ENCODE assay signal across 9 cellular contexts in the genomic region with DNA sequence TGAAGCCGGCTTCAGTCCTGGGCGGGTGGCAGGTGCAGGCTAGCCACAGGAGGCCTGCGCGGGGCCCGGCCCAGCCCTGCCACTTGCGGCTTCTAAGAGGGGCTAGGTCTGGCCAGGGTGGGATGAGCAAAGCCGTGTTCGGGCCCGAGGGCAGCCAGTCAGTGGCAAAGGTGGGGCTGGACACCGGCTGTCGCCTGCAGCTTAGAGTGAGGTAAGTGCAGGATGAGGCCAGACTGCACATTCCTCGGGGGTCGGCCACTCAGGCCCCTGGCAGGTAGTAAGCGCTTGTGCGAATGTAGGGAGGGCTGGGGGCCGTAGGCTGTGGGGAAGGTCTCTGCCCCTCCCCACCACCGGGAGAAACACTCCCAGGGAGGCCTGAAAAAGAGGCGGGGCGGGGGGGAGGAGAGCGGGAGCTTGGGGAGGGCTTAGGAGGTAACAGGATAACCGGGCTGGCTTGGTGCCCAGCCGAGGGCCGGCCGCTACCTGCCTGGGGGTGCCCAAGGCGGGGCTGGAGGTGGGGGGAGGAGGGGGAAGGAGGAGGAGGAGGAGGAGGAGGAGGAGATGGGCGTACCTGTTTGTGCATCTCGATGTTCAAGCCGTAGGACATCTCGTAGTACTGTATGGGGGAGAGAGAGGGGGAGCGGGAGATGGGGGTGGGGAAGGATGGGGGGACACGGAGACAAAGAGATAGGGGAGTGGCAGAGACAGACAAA. TPM values are rescaled to one million over a fixed set of nuclear protein-coding genes. Genes with fewer than 3 reads are reported as not detected.
A peak's percentile ranks its signal among the peaks of the same experiment; 100 is the strongest.
DNase-seq lines count a peak whose midpoint lies in the region; ATAC-seq and TF ChIP-seq lines count a peak whose summit lies in the region.
"Had no signal": no experiment of that assay in that cellular context is flagged by ENCODE, and none has a peak within 500 bp of the region (broad histone marks: within the 10 kb centered on the region; RNA-seq: fewer than 3 reads in every experiment).

No MANE protein-coding gene starts in this region.

- CTCF ChIA-PET in RWPE1 (lab: Yijun Ruan, JAX), result interaction anchor here (0.7 to 1.0 kb wide), 3 partner anchors 18 to 219 kb away, joined by 3 to 4 read pairs (median 4); no protein-coding TSS in a partner anchor

- ATAC-seq in left colon, result peak; percentile 78
- ATAC-seq: naive thymus-derived CD8-positive, alpha-beta T cell had no signal

- peak overlapping the region; percentile 100 for H3K27ac ChIP-seq in RWPE1

- TF ChIP-seq CTCF in RWPE1 (conservative IDR thresholded peaks at IDR 0.05; ENCODE audit: low read depth) (no peak), GM13976 (IDR thresholded peaks at IDR 0.05; ENCODE audit: borderline replicate concordance, control extremely low read depth, extremely low read depth, insufficient read depth, missing control alignments) (no peak)

- in situ Hi-C loops in GM13976 (cut with MboI; ENCODE audit: low sequenced_read_pairs, unreplicated experiment), result no loop called here

- POLR2A ChIA-PET in RWPE1 (lab: Yijun Ruan, JAX; ENCODE audit: low non-redundant PET), result interaction anchor here (0.6 kb wide), 1 partner anchor 20 kb away, joined by 5 read pairs; no protein-coding TSS in a partner anchor

- DNase-seq in DMS53 (lab: John Stamatoyannopoulos, UW) (peak; percentile 26), DMS53 treated with DMSO at 0.1 percent for 48 hours (lab: John Stamatoyannopoulos, UW; ENCODE audit: unreplicated experiment) (no peak), RWPE1 (ENCODE audit: low spot score) (peak; percentile 91), left colon (peak; percentile 76 to 88), ureter (ENCODE audit: low spot score) (peak; percentile 91), GM13976 (ENCODE audit: low spot score) (no peak), AG08395 (ENCODE audit: low spot score) (no peak), NCI-H526 (lab: John Stamatoyannopoulos, UW) (no peak)
- DNase-seq: naive thymus-derived CD8-positive, alpha-beta T cell had no signal

- intact Hi-C loops in left colon (cut with DNase I, micrococcal nuclease), result no loop called here

RNA-seq across cellular contexts. Expression of a gene that starts 6.4 kb away (rescaled TPM):
- total RNA-seq in left colon, result 100 to 1,000 TPM; 427 to 487 TPM
- total RNA-seq in ureter, result 623 TPM

RNA-seq across cellular contexts. Expression of a gene that starts 26.8 kb away (rescaled TPM):
- total RNA-seq in left colon (10 to 100 TPM; 32.9 to 47.9 TPM), ureter (95.2 TPM)

RNA-seq across cellular contexts. Expression of a gene that starts 38.3 kb away (rescaled TPM):
- total RNA-seq in left colon (100 to 1,000 TPM; 215 to 248 TPM), ureter (68.5 TPM)

Comparison
In these comparisons a context has a peak if more than half of its experiments do, and no peak if none do; other contexts are left out.
1. DNase-seq: peak in DMS53 (single experiment), RWPE1 (single experiment), left colon (2 of 2) and ureter (single experiment); none in DMS53 treated with DMSO at 0.1 percent for 48 hours (single experiment), GM13976 (single experiment), AG08395 (single experiment) and NCI-H526 (0 of 2).